17 cellular contexts compared by ENCODE assay signal in genomic region chr13:31444266-31444862, GRCh38.
DNase-seq lines count a peak whose midpoint lies in the region; ATAC-seq, FAIRE-seq and TF ChIP-seq lines count a peak whose summit lies in the region.
"Had no signal": no experiment of that assay in that cellular context is flagged by ENCODE, and none has a peak within 500 bp of the region (broad histone marks: within the 10 kb centered on the region; RNA-seq: fewer than 3 reads in every experiment).

No MANE protein-coding gene starts in this region.

- H2AFZ ChIP-seq in neural progenitor cell (replicated peaks) = peak overlapping the region; percentile 51

- no peak overlapping the region for H3K9ac ChIP-seq in neural progenitor cell

- H3K27me3 Mint-ChIP-seq in glutamatergic neuron (ENCODE audit: unreplicated experiment) = peaks cover 3% of the 10 kb centered on the region
- H3K27me3 Mint-ChIP-seq in neural progenitor cell (ENCODE audit: insufficient read depth, low read depth) = no peaks in the 10 kb centered on the region

- intact Hi-C loops in Right ventricle myocardium superior (cut with DNase I) (no loop called here), cardiac septum (cut with DNase I) (no loop called here)

- H3K4me1 ChIP-seq in neural progenitor cell = no peaks in the 10 kb centered on the region
- H3K4me1 ChIP-seq: SJCRH30 had no signal

- no peaks in the 10 kb centered on the region for H3K36me3 Mint-ChIP-seq in glutamatergic neuron (ENCODE audit: unreplicated experiment)
- H3K36me3 Mint-ChIP-seq in neural progenitor cell = no peaks in the 10 kb centered on the region

- peak overlapping the region; percentile 61 for H3K4me3 Mint-ChIP-seq in glutamatergic neuron (ENCODE audit: unreplicated experiment)
- no peak overlapping the region for H3K4me3 Mint-ChIP-seq in neural progenitor cell

- no peaks in the 10 kb centered on the region for H3K79me2 ChIP-seq in neural progenitor cell (ENCODE audit: low read depth)

- H3K36me3 ChIP-seq in neural progenitor cell = no peaks in the 10 kb centered on the region
- H3K36me3 ChIP-seq: SJCRH30 had no signal

- no peaks in the 10 kb centered on the region for H3F3A ChIP-seq in neural progenitor cell (ENCODE audit: low read depth)

- H4K20me1 ChIP-seq in neural progenitor cell (ENCODE audit: low read depth) = no peaks in the 10 kb centered on the region

- H3K27ac Mint-ChIP-seq in glutamatergic neuron (ENCODE audit: unreplicated experiment) = peak overlapping the region; percentile 81
- no peak overlapping the region for H3K27ac Mint-ChIP-seq in neural progenitor cell

- H3K27me3 ChIP-seq in neural progenitor cell = no peaks in the 10 kb centered on the region
- H3K27me3 ChIP-seq: SJCRH30 had no signal

- H3K4me1 Mint-ChIP-seq in glutamatergic neuron (ENCODE audit: low read depth, unreplicated experiment) = peaks cover 30% of the 10 kb centered on the region
- peaks cover 7% of the 10 kb centered on the region for H3K4me1 Mint-ChIP-seq in neural progenitor cell

- no peak overlapping the region for H3K4me2 ChIP-seq in neural progenitor cell

- peaks cover 7% of the 10 kb centered on the region for H3K9me3 Mint-ChIP-seq in glutamatergic neuron (ENCODE audit: unreplicated experiment)
- no peaks in the 10 kb centered on the region for H3K9me3 Mint-ChIP-seq in neural progenitor cell

- TF ChIP-seq CTCF in glutamatergic neuron (IDR thresholded peaks at IDR 0.05; ENCODE audit: partially characterized antibody, unreplicated experiment) = no peak
- TF ChIP-seq CTCF in neural progenitor cell (IDR thresholded peaks at IDR 0.05) = no peak
- no peak for TF ChIP-seq CTCF in RWPE1 (conservative IDR thresholded peaks at IDR 0.05; ENCODE audit: low read depth)

- H3K9me3 ChIP-seq in neural progenitor cell (ENCODE audit: low read depth) = no peaks in the 10 kb centered on the region
- H3K9me3 ChIP-seq: SJCRH30 had no signal

- H3K27ac ChIP-seq in neural progenitor cell = no peak overlapping the region
- H3K27ac ChIP-seq in RWPE1 = no peak overlapping the region
- H3K27ac ChIP-seq: HL-60, SJCRH30 had no signal

- peak; percentile 51 for DNase-seq in Right ventricle myocardium superior
- no peak for DNase-seq in cardiac septum (ENCODE audit: low spot score)
- no peak for DNase-seq in glutamatergic neuron
- DNase-seq in neural progenitor cell (ENCODE audit: low spot score) = no peak
- no peak for DNase-seq in urothelium cell line (ENCODE audit: low spot score)
- no peak for DNase-seq in RWPE1 (ENCODE audit: low spot score)
- DNase-seq: DND-41, GDM1, NCI-H146, NCI-H2107, NCI-H345, SJCRH30 had no signal

- CTCF ChIA-PET in RWPE1 (lab: Yijun Ruan, JAX) = interaction anchor here (0.6 kb wide), 1 partner anchor 1941 kb away, joined by 4 read pairs; no protein-coding TSS in a partner anchor

- H3K4me3 ChIP-seq in neural progenitor cell = no peak overlapping the region
- H3K4me3 ChIP-seq: SJCRH30 had no signal

- ATAC-seq in Right ventricle myocardium superior (ENCODE audit: poor library complexity) = peak; percentile 74
- no peak for ATAC-seq in GM21381 (IDR thresholded peaks at IDR 0.05; ENCODE audit: unreplicated experiment)
- no peak for ATAC-seq in GM21515 (IDR thresholded peaks at IDR 0.05; ENCODE audit: unreplicated experiment)

- POLR2A ChIA-PET in RWPE1 (lab: Yijun Ruan, JAX; ENCODE audit: low non-redundant PET) = no interaction called here

- no peak for FAIRE-seq in urothelium cell line (lab: Jason Lieb, UNC)
- FAIRE-seq: A204.1, H54 had no signal
